In genomic region chr12:13099910-13100609, GRCh38 we compare ENCODE assay signal across 1 cellular context.
TF ChIP-seq lines count a peak whose summit lies in the region.

No MANE protein-coding gene starts in this region.

TF ChIP-seq in IMR-90, 13 proteins besides CTCF, POLR2A, EP300 and RAD21 (continued from another document):
- TF ChIP-seq, protein P1, sequence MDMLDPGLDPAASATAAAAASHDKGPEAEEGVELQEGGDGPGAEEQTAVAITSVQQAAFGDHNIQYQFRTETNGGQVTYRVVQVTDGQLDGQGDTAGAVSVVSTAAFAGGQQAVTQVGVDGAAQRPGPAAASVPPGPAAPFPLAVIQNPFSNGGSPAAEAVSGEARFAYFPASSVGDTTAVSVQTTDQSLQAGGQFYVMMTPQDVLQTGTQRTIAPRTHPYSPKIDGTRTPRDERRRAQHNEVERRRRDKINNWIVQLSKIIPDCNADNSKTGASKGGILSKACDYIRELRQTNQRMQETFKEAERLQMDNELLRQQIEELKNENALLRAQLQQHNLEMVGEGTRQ (IDR thresholded peaks at IDR 0.05; ENCODE audit: low read depth, low read length), result no peak
- TF ChIP-seq MAZ (IDR thresholded peaks at IDR 0.05; ENCODE audit: borderline replicate concordance, low read depth, low read length), result no peak
- TF ChIP-seq CEBPB (IDR thresholded peaks at IDR 0.05; ENCODE audit: low read depth, low read length), result no peak
- no peak for TF ChIP-seq FOS (IDR thresholded peaks at IDR 0.05; ENCODE audit: low read depth, low read length)
- TF ChIP-seq NFE2L2 (IDR thresholded peaks at IDR 0.05; ENCODE audit: low read depth, low read length), result no peak
- no peak for TF ChIP-seq MXI1 (IDR thresholded peaks at IDR 0.05; ENCODE audit: borderline replicate concordance, low read depth, low read length)
- TF ChIP-seq RFX5 (IDR thresholded peaks at IDR 0.05; ENCODE audit: low read depth, low read length), result no peak
- TF ChIP-seq SMC3 (IDR thresholded peaks at IDR 0.05; ENCODE audit: low read depth, low read length), result no peak
TF ChIP-seq in IMR-90: peak in this region for 0.
